In the genomic region with DNA sequence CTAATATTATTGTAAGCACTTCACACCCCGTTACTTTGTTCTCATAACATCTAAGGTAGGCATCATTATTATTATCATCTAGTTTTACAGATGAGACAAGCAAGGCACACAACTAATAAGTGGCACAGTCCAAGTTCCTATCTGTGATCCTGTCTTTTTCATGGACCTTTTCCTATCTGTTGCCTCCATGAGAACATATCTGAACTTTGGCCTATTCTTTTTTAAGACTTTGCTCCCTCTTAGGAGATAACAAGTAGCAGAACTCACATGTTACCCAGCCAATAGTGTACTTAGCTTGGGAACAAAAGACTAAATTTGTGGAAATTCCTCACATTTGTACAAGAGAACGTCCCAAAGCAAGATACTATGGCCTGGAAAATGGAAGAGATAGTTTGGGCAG, we compare ENCODE assay signal across 9 cellular contexts.
"Had no signal": no experiment of that assay in that cellular context is flagged by ENCODE, and none has a peak within 500 bp of the region (broad histone marks: within the 10 kb centered on the region; RNA-seq: fewer than 3 reads in every experiment).

No MANE protein-coding gene starts in this region.

- H3K36me3 ChIP-seq: HAP-1 had no signal

- H3K4me3 ChIP-seq: HAP-1, K562 had no signal

- H3K9me3 ChIP-seq: HAP-1 had no signal

- H3K9me3 Mint-ChIP-seq: HFFc6 had no signal

- H3K27ac ChIP-seq: HL-60 had no signal

- FAIRE-seq: K562 had no signal

- ATAC-seq: HCT116, K562 had no signal

- H3K27ac Mint-ChIP-seq: HFFc6 had no signal

- DNase-seq: GOT3, H7, HFFc6, IMR-90, KG1 had no signal

- H3K4me3 Mint-ChIP-seq: HFFc6 had no signal
